In genomic region chr3:73718326-73719110, GRCh38 we compare ENCODE assay signal across 2 cellular contexts.
TF ChIP-seq lines count a peak whose summit lies in the region.

No MANE protein-coding gene starts in this region.

TF ChIP-seq in SK-N-SH treated with all-trans-retinoic acid at 6 μM for 48 hours, 23 proteins besides CTCF, POLR2A, EP300 and RAD21 (continued from another document):
- TF ChIP-seq SNAI2 (CRISPR knock-in tag; IDR thresholded peaks at IDR 0.05) (no peak), ZC3H10 (CRISPR knock-in tag; IDR thresholded peaks at IDR 0.05) (no peak), BACH2 (CRISPR knock-in tag; IDR thresholded peaks at IDR 0.05; ENCODE audit: borderline replicate concordance) (no peak), ARNTL (CRISPR knock-in tag; IDR thresholded peaks at IDR 0.05; ENCODE audit: borderline replicate concordance, low read depth) (no peak), RARB (CRISPR knock-in tag; IDR thresholded peaks at IDR 0.05) (no peak), OSR1 (CRISPR knock-in tag; IDR thresholded peaks at IDR 0.05) (no peak), PPARA (CRISPR knock-in tag; IDR thresholded peaks at IDR 0.05; ENCODE audit: borderline replicate concordance) (no peak), ZFP3 (CRISPR knock-in tag; IDR thresholded peaks at IDR 0.05) (no peak), GLIS3 (CRISPR knock-in tag; IDR thresholded peaks at IDR 0.05) (no peak), ZNF565 (CRISPR knock-in tag; conservative IDR thresholded peaks at IDR 0.05; ENCODE audit: low read depth) (no peak), TOX (CRISPR knock-in tag; IDR thresholded peaks at IDR 0.05; ENCODE audit: borderline replicate concordance) (no peak)

TF ChIP-seq in SK-N-SH, 30 proteins besides CTCF, POLR2A, EP300 and RAD21 (continued from another document):
- TF ChIP-seq, protein P1, sequence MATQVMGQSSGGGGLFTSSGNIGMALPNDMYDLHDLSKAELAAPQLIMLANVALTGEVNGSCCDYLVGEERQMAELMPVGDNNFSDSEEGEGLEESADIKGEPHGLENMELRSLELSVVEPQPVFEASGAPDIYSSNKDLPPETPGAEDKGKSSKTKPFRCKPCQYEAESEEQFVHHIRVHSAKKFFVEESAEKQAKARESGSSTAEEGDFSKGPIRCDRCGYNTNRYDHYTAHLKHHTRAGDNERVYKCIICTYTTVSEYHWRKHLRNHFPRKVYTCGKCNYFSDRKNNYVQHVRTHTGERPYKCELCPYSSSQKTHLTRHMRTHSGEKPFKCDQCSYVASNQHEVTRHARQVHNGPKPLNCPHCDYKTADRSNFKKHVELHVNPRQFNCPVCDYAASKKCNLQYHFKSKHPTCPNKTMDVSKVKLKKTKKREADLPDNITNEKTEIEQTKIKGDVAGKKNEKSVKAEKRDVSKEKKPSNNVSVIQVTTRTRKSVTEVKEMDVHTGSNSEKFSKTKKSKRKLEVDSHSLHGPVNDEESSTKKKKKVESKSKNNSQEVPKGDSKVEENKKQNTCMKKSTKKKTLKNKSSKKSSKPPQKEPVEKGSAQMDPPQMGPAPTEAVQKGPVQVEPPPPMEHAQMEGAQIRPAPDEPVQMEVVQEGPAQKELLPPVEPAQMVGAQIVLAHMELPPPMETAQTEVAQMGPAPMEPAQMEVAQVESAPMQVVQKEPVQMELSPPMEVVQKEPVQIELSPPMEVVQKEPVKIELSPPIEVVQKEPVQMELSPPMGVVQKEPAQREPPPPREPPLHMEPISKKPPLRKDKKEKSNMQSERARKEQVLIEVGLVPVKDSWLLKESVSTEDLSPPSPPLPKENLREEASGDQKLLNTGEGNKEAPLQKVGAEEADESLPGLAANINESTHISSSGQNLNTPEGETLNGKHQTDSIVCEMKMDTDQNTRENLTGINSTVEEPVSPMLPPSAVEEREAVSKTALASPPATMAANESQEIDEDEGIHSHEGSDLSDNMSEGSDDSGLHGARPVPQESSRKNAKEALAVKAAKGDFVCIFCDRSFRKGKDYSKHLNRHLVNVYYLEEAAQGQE (IDR thresholded peaks at IDR 0.05; ENCODE audit: low read depth, low read length): no peak
- TF ChIP-seq, protein P2, sequence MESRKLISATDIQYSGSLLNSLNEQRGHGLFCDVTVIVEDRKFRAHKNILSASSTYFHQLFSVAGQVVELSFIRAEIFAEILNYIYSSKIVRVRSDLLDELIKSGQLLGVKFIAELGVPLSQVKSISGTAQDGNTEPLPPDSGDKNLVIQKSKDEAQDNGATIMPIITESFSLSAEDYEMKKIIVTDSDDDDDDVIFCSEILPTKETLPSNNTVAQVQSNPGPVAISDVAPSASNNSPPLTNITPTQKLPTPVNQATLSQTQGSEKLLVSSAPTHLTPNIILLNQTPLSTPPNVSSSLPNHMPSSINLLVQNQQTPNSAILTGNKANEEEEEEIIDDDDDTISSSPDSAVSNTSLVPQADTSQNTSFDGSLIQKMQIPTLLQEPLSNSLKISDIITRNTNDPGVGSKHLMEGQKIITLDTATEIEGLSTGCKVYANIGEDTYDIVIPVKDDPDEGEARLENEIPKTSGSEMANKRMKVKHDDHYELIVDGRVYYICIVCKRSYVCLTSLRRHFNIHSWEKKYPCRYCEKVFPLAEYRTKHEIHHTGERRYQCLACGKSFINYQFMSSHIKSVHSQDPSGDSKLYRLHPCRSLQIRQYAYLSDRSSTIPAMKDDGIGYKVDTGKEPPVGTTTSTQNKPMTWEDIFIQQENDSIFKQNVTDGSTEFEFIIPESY (IDR thresholded peaks at IDR 0.05; ENCODE audit: borderline replicate concordance, low read depth): no peak
- TF ChIP-seq CHD2 (IDR thresholded peaks at IDR 0.05; ENCODE audit: low read length, partially characterized antibody) (no peak), RCOR1 (IDR thresholded peaks at IDR 0.05; ENCODE audit: low read length) (no peak), TAF1 (IDR thresholded peaks at IDR 0.05; ENCODE audit: borderline replicate concordance, low read depth, low read length) (no peak), TCF12 (IDR thresholded peaks at IDR 0.05) (no peak)
